In genomic region chr3:131543714-131544113, GRCh38 we compare ENCODE assay signal across 1 cellular context.
TF ChIP-seq lines count a peak whose summit lies in the region.

No MANE protein-coding gene starts in this region.

TF ChIP-seq in GM23338, 12 proteins besides CTCF, POLR2A, EP300 and RAD21 (continued from another document):
- TF ChIP-seq REST (IDR thresholded peaks at IDR 0.05; ENCODE audit: unreplicated experiment) (no peak), POLR2AphosphoS5 (IDR thresholded peaks at IDR 0.05; ENCODE audit: low read depth) (no peak), EZH2phosphoT487 (IDR thresholded peaks at IDR 0.05; ENCODE audit: unreplicated experiment) (no peak), NANOG (IDR thresholded peaks at IDR 0.05; ENCODE audit: borderline replicate concordance) (no peak), ZNF331 (CRISPR knock-in tag; IDR thresholded peaks at IDR 0.05; ENCODE audit: low read depth) (no peak)
